Comparison of ENCODE assay signal across 20 cellular contexts in the genomic region with DNA sequence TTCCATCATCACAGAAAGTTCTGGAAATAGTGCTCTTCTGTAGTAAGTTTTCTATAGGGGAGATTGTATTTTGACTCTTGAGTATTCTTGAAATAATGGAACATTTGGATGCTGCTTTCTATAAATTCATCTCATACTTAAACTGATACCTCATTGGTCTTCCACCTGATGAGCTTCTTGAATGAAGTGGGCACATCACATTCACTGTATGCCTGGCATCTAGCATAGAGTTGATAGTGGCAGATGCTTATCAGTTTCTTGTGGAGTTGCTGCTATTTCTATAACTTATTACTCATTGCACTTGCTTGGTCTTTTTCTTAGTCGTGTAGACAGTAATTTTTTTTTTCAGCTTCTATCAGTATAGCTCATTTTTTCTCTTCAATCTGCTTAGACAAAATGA.
"Had no signal": no experiment of that assay in that cellular context is flagged by ENCODE, and none has a peak within 500 bp of the region (broad histone marks: within the 10 kb centered on the region; RNA-seq: fewer than 3 reads in every experiment).

No MANE protein-coding gene starts in this region.

- H2AFZ ChIP-seq: hepatocyte had no signal

- ATAC-seq: left lobe of liver; lower lobe of right lung; naive thymus-derived CD4-positive, alpha-beta T cell; WTC11 had no signal

- H3K4me2 ChIP-seq: hepatocyte had no signal

- H3K36me3 ChIP-seq: adrenal gland, lower lobe of right lung, sigmoid colon, thoracic aorta, vagina had no signal

- H3K9me3 ChIP-seq: adrenal gland, lower lobe of right lung, sigmoid colon, thoracic aorta, vagina had no signal

- DNase-seq: activated CD4-positive, alpha-beta memory T cell treated with anti-CD3 and anti-CD28 coated beads for 36 hours; activated gamma-delta T cell; adrenal gland; central memory CD4-positive, alpha-beta T cell; dermis blood vessel endothelial cell; effector CD8-positive, alpha-beta T cell; glutamatergic neuron; immature natural killer cell; lower lobe of right lung; naive thymus-derived CD4-positive, alpha-beta T cell; retina; sigmoid colon; stimulated activated CD4-positive, alpha-beta T cell treated with anti-CD3 and anti-CD28 coated beads, Interleukin-2, amount 100 ng/mL, for 48 hours; stimulated activated CD8-positive, alpha-beta memory T cell treated with anti-CD3 and anti-CD28 coated beads, Interleukin-4, amount 100 ng/mL, for 48 hours; stimulated activated naive CD4-positive, alpha-beta T cell treated with Interleukin-2 at 50 U/mL for 16 hours had no signal

- H3K27me3 ChIP-seq: adrenal gland, hepatocyte, sigmoid colon, vagina had no signal

- H3K27ac ChIP-seq: adrenal gland, hepatocyte, lower lobe of right lung, sigmoid colon, thoracic aorta, vagina had no signal

- H3K4me3 ChIP-seq: adrenal gland, hepatocyte, lower lobe of right lung, sigmoid colon, thoracic aorta, vagina had no signal
